26 cellular contexts compared by ENCODE assay signal in genomic region chr12:65936529-65936911, GRCh38.
DNase-seq lines count a peak whose midpoint lies in the region; ATAC-seq, FAIRE-seq and TF ChIP-seq lines count a peak whose summit lies in the region.
"Had no signal": no experiment of that assay in that cellular context is flagged by ENCODE, and none has a peak within 500 bp of the region (broad histone marks: within the 10 kb centered on the region; RNA-seq: fewer than 3 reads in every experiment).

No MANE protein-coding gene starts in this region.

- peak overlapping the region; percentile 26 for H2AK5ac ChIP-seq in trophoblast cell (ENCODE audit: low read length)

- H3K4ac ChIP-seq in trophoblast cell (ENCODE audit: low read depth, low read length): peak overlapping the region; percentile 64

- ATAC-seq in GM19324 (IDR thresholded peaks at IDR 0.05; ENCODE audit: low FRiP score, unreplicated experiment) (no peak), HG03432 (IDR thresholded peaks at IDR 0.05; ENCODE audit: unreplicated experiment) (no peak)
- ATAC-seq: left lobe of liver, mucosa of descending colon had no signal

- peaks cover 25% of the 10 kb centered on the region for H3K36me3 Mint-ChIP-seq in MCF 10A (ENCODE audit: insufficient read depth, unreplicated experiment)
- H3K36me3 Mint-ChIP-seq: CD4-positive, alpha-beta memory T cell had no signal

- intact Hi-C loops in MCF 10A (cut with micrococcal nuclease): no loop called here
- intact Hi-C loops in breast epithelium (cut with DNase I; ENCODE audit: low total_unique reads): no loop called here

- peak overlapping the region; percentile 70 for H2BK120ac ChIP-seq in trophoblast cell (ENCODE audit: insufficient read depth, low read length, poor library complexity)

- H3K36me3 ChIP-seq in breast epithelium (no peaks in the 10 kb centered on the region), trophoblast cell (ENCODE audit: control insufficient read depth in 1 of 2, insufficient read depth in 2 of 2, low read length in 2 of 2) (peaks cover 2 to 3% of the 10 kb centered on the region in 2 experiments)
- H3K36me3 ChIP-seq: adrenal gland, neural progenitor cell, transverse colon had no signal

- H4K8ac ChIP-seq in trophoblast cell (ENCODE audit: low read depth, low read length): peak overlapping the region; percentile 56

- no CpG with 5 or more reads among the region's 3 CpGs for WGBS in trophoblast cell (ENCODE audit: extremely low coverage, insufficient coverage, insufficient read length)

- peak overlapping the region; percentile 75 for H3K27ac Mint-ChIP-seq in MCF 10A (ENCODE audit: low read depth, unreplicated experiment)
- H3K27ac Mint-ChIP-seq: CD4-positive, alpha-beta memory T cell had no signal

- H4K12ac ChIP-seq in trophoblast cell (ENCODE audit: low read depth, low read length): no peak overlapping the region

- TF ChIP-seq CTCF in MCF 10A (IDR thresholded peaks at IDR 0.05; ENCODE audit: unreplicated experiment) (no peak), breast epithelium (IDR thresholded peaks at IDR 0.05) (no peak), epithelial cell of esophagus (IDR thresholded peaks at IDR 0.05; ENCODE audit: insufficient read depth, low read depth, low read length, missing control alignments) (no peak)

- peaks cover 46% of the 10 kb centered on the region for H3K4me1 Mint-ChIP-seq in MCF 10A (ENCODE audit: insufficient read depth, unreplicated experiment)
- H3K4me1 Mint-ChIP-seq: CD4-positive, alpha-beta memory T cell had no signal

- H3K9me3 Mint-ChIP-seq in MCF 10A (ENCODE audit: unreplicated experiment): no peaks in the 10 kb centered on the region
- H3K9me3 Mint-ChIP-seq: CD4-positive, alpha-beta memory T cell; neural progenitor cell had no signal

- peak overlapping the region; percentile 40 for H3K18ac ChIP-seq in trophoblast cell (ENCODE audit: low read length)

- H3K9ac ChIP-seq in trophoblast cell (ENCODE audit: low read length): no peak overlapping the region
- H3K9ac ChIP-seq: neural progenitor cell had no signal

- H3K4me2 ChIP-seq in trophoblast cell (ENCODE audit: low read length): no peak overlapping the region
- H3K4me2 ChIP-seq: neural progenitor cell had no signal

- peak overlapping the region; percentile 42 for H3K14ac ChIP-seq in trophoblast cell (ENCODE audit: low read length)

- H3K27ac ChIP-seq in breast epithelium (peak overlapping the region in 1 of 2 donors; percentile 3), trophoblast cell (ENCODE audit: low read depth, low read length) (peak overlapping the region; percentile 82)
- H3K27ac ChIP-seq: adrenal gland, coronary artery, neural progenitor cell, transverse colon had no signal

- TF ChIP-seq POLR2A in breast epithelium (IDR thresholded peaks at IDR 0.05) (no peak), GM12891 (IDR thresholded peaks at IDR 0.05; ENCODE audit: low read depth, low read length) (no peak)

- H2AFZ ChIP-seq in trophoblast cell (ENCODE audit: insufficient read depth, low read length, poor library complexity): no peak overlapping the region
- H2AFZ ChIP-seq: neural progenitor cell had no signal

- peak overlapping the region; percentile 79 for H2BK12ac ChIP-seq in trophoblast cell (ENCODE audit: low read length)

- DNase-seq in MCF 10A (ENCODE audit: unreplicated experiment) (no peak), breast epithelium (ENCODE audit: low spot score in 2 of 2) (no peak), epithelial cell of esophagus (ENCODE audit: low read depth) (peak; percentile 25), trophoblast cell (no peak), GM12891 (ENCODE audit: insufficient read length, low spot score) (no peak)
- DNase-seq: 8988T; activated CD4-positive, alpha-beta T cell treated with anti-CD3 and anti-CD28 coated beads for 48 hours; activated naive CD4-positive, alpha-beta T cell treated with Interleukin-2 at 50 U/mL for 16 hours; activated T-cell treated with anti-CD3 and anti-CD28 coated beads, Interleukin-2, amount 50 U/mL, for 48 hours; adrenal gland; AML-193; CD4-positive, alpha-beta memory T cell; KBM-7; mucosa of descending colon; NCI-H1436 treated with DMSO at 0.1 percent for 48 hours; NCI-H2171 treated with DMSO at 0.1 percent for 48 hours; posterior cingulate gyrus; T-helper 2 cell; transverse colon had no signal

- FAIRE-seq in GM12891 (lab: Jason Lieb, UNC): no peak
- FAIRE-seq: bronchial epithelial cell had no signal

- peak overlapping the region; percentile 84 for H4K91ac ChIP-seq in trophoblast cell (ENCODE audit: low read depth, low read length)

- BruUV-seq in MCF 10A (replicated peaks; lab: Mats Ljungman, UMichigan): no TSS peak

- H3K9me3 ChIP-seq in breast epithelium (no peaks in the 10 kb centered on the region), trophoblast cell (ENCODE audit: insufficient read depth, low read depth, low read length) (no peaks in the 10 kb centered on the region)
- H3K9me3 ChIP-seq: adrenal gland, mucosa of descending colon, transverse colon had no signal

- no peaks in the 10 kb centered on the region for H3K79me2 ChIP-seq in trophoblast cell (ENCODE audit: control insufficient read depth, insufficient read depth, low read length, poor library complexity)

- CTCF ChIA-PET in MCF 10A (lab: Yijun Ruan, JAX): interaction anchor here (0.6 to 1.2 kb wide), 4 partner anchors 10 to 341 kb away, joined by 4 to 6 read pairs (median 4); no protein-coding TSS in a partner anchor

- H3K27me3 Mint-ChIP-seq in MCF 10A (ENCODE audit: insufficient read depth, unreplicated experiment): no peaks in the 10 kb centered on the region

- POLR2A ChIA-PET in MCF 10A (lab: Yijun Ruan, JAX): interaction anchor here (0.6 to 2.1 kb wide), 8 partner anchors 9 to 402 kb away, joined by 3 to 8 read pairs (median 5); no protein-coding TSS in a partner anchor

- H3K27me3 ChIP-seq in breast epithelium (no peaks in the 10 kb centered on the region), trophoblast cell (ENCODE audit: insufficient read depth, low read length) (no peaks in the 10 kb centered on the region)
- H3K27me3 ChIP-seq: adrenal gland, neural progenitor cell, transverse colon had no signal

- no peak overlapping the region for H3K23ac ChIP-seq in trophoblast cell (ENCODE audit: low read length)

- no peak overlapping the region for H3K4me3 ChIP-seq in breast epithelium
- H3K4me3 ChIP-seq in epithelial cell of esophagus (ENCODE audit: low read length): no peak overlapping the region
- no peak overlapping the region for H3K4me3 ChIP-seq in trophoblast cell (ENCODE audit: low read depth, low read length)
- H3K4me3 ChIP-seq: adrenal gland, coronary artery, mucosa of descending colon, neural progenitor cell, transverse colon had no signal

- peaks cover 0 to 3% of the 10 kb centered on the region in 2 donors for H3K4me1 ChIP-seq in breast epithelium
- H3K4me1 ChIP-seq in trophoblast cell (ENCODE audit: control insufficient read depth in 1 of 2, insufficient read depth in 2 of 2, low read length in 2 of 2): peaks cover 14 to 19% of the 10 kb centered on the region in 2 experiments
- H3K4me1 ChIP-seq: neural progenitor cell had no signal

- peaks cover 18% of the 10 kb centered on the region for H3K79me1 ChIP-seq in trophoblast cell (ENCODE audit: low read length)

- H2BK5ac ChIP-seq in trophoblast cell (ENCODE audit: low read depth, low read length, poor library complexity): peak overlapping the region; percentile 90

- no peak overlapping the region for H3K4me3 Mint-ChIP-seq in MCF 10A (ENCODE audit: unreplicated experiment)
- H3K4me3 Mint-ChIP-seq: CD4-positive, alpha-beta memory T cell; neural progenitor cell had no signal

TF ChIP-seq in PFSK-1, 5 proteins besides CTCF, POLR2A, EP300 and RAD21 (continues in another document):
- TF ChIP-seq POLR2AphosphoS5 (IDR thresholded peaks at IDR 0.05; ENCODE audit: low read depth, low read length) (no peak; the same call in 1 of the 2 replicates), TAF1 (IDR thresholded peaks at IDR 0.05; ENCODE audit: borderline replicate concordance, insufficient read depth, low read length) (peak; percentile 10; the same call in 1 of the 2 replicates)

TF ChIP-seq in GM12891, 5 proteins besides CTCF, POLR2A, EP300 and RAD21:
- TF ChIP-seq PAX5 (IDR thresholded peaks at IDR 0.05; ENCODE audit: insufficient read depth, low read length, severe bottlenecking) (no peak), TAF1 (IDR thresholded peaks at IDR 0.05; ENCODE audit: low read depth, low read length) (no peak), POLR2AphosphoS5 (IDR thresholded peaks at IDR 0.05; ENCODE audit: low read depth, low read length) (no peak), POU2F2 (IDR thresholded peaks at IDR 0.05; ENCODE audit: low read depth, low read length) (no peak), SPI1 (IDR thresholded peaks at IDR 0.05; ENCODE audit: low read depth, low read length) (no peak)
